In the genomic region with DNA sequence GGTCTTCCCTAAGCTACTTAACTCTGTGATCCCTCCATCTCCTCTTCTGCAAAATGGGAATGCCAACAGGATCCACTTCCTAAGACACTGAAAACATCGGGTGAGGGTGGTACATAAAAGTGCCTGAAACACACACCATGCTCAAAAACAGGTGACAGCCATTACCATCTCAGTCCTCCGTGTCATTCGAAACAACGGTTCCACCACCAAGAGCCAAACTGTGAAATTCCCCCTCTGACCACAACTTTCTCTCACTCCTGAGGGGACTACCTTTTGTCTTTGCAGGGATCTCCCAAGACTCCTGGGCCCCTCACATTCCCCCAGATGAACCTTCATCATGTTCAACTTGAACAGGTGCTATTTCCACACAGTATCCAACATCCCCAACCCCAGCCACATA, we compare ENCODE assay signal across 22 cellular contexts. TPM values are rescaled to one million over a fixed set of nuclear protein-coding genes. Genes with fewer than 3 reads are reported as not detected.
"Had no signal": no experiment of that assay in that cellular context is flagged by ENCODE, and none has a peak within 500 bp of the region (broad histone marks: within the 10 kb centered on the region; RNA-seq: fewer than 3 reads in every experiment).

No MANE protein-coding gene starts in this region.

- H3K27me3 ChIP-seq: spleen had no signal

- ATAC-seq: left colon; left ventricle myocardium superior; naive thymus-derived CD8-positive, alpha-beta T cell; sciatic nerve had no signal

- H3K4me3 ChIP-seq: spleen had no signal

- H3K4me3 Mint-ChIP-seq: endodermal cell; naive thymus-derived CD8-positive, alpha-beta T cell had no signal

- H3K36me3 Mint-ChIP-seq: naive thymus-derived CD8-positive, alpha-beta T cell had no signal

- FAIRE-seq: colon had no signal

- H3K9me3 Mint-ChIP-seq: naive thymus-derived CD8-positive, alpha-beta T cell had no signal

- DNase-seq: dermis blood vessel endothelial cell; effector CD4-positive, alpha-beta T cell; endodermal cell; foreskin melanocyte; head of caudate nucleus; hippocampal formation; left colon; left ventricle myocardium superior; mesendoderm; naive thymus-derived CD8-positive, alpha-beta T cell; spleen; stimulated activated CD4-positive, alpha-beta T cell treated with anti-CD3 and anti-CD28 coated beads, Interleukin-15, amount 100 ng/mL, for 24 hours; stimulated activated CD4-positive, alpha-beta T cell treated with anti-CD3 and anti-CD28 coated beads, Interleukin-2, amount 100 ng/mL, for 24 hours; stimulated activated CD4-positive, alpha-beta T cell treated with anti-CD3 and anti-CD28 coated beads, Interleukin-4, amount 100 ng/mL, for 4 hours; stimulated activated naive CD4-positive, alpha-beta T cell treated with Interleukin-2 at 50 U/mL for 16 hours; trophoblast cell had no signal

- H3K27ac ChIP-seq: spleen had no signal

- H3K36me3 ChIP-seq: spleen had no signal

- H3K9me3 ChIP-seq: spleen had no signal

- H3K27ac Mint-ChIP-seq: endodermal cell had no signal

RNA-seq across cellular contexts. Expression of gene TVP23A, which starts 38.0 kb away (rescaled TPM):
- total RNA-seq: dermis blood vessel endothelial cell; lung microvascular endothelial cell; mononuclear cell; naive thymus-derived CD8-positive, alpha-beta T cell; osteocyte; pulmonary artery endothelial cell had no signal
